Comparison of ENCODE assay signal across 21 cellular contexts in the genomic region with DNA sequence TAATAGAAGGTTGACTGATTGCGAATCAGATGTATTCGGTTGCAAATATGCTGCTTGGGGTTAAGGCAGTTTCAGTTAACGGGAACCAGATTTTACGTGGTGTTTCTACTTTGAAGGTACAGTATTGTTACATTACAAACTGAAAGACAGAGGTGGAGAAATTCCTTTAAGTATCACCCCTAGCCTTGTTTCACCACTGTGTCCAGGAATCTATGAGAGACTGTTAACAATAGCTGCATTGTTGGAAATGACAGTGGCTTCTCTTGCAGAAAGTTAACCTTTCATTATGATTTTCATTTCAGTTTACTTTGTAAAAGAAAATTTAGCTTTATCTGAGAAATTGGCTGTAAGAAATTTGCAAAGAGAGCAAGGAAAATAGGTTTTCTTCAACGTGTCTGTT.
A peak's percentile ranks its signal among the peaks of the same experiment; 100 is the strongest.
DNase-seq lines count a peak whose midpoint lies in the region; ATAC-seq and TF ChIP-seq lines count a peak whose summit lies in the region.
"Had no signal": no experiment of that assay in that cellular context is flagged by ENCODE, and none has a peak within 500 bp of the region (broad histone marks: within the 10 kb centered on the region; RNA-seq: fewer than 3 reads in every experiment).

No MANE protein-coding gene starts in this region.

- H3K4me3 ChIP-seq in WERI-Rb-1 (ENCODE audit: low read depth, low read length): peak overlapping the region; percentile 76
- H3K4me3 ChIP-seq in iPS-11a (ENCODE audit: low read depth, low read length): peak overlapping the region; percentile 4
- no peak overlapping the region for H3K4me3 ChIP-seq in neutrophil (ENCODE audit: low read depth in 1 of 2, low read length in 1 of 2)
- H3K4me3 ChIP-seq: colonic mucosa, pancreas, sigmoid colon, thoracic aorta had no signal

- H3K4me1 ChIP-seq in ES-I3 (ENCODE audit: insufficient read depth, low read length): peaks cover 6% of the 10 kb centered on the region; the same call in 1 of the 2 replicates
- H3K4me1 ChIP-seq in neutrophil (ENCODE audit: control insufficient read depth in 1 of 2, insufficient read depth in 1 of 2, low read depth in 1 of 2, low read length in 1 of 2): peaks cover 28 to 47% of the 10 kb centered on the region in 2 experiments
- H3K4me1 ChIP-seq: colonic mucosa, pancreas, sigmoid colon had no signal

- ATAC-seq in GM18519 (IDR thresholded peaks at IDR 0.05; ENCODE audit: low FRiP score, unreplicated experiment): no peak
- ATAC-seq: activated T-helper 17 cell treated with anti-CD3 and anti-CD28 coated beads, Interleukin-2, amount 50 U/mL, for 72 hours; CD8-positive, alpha-beta T cell; pancreas had no signal

- TF ChIP-seq CTCF in WERI-Rb-1 (IDR thresholded peaks at IDR 0.05; ENCODE audit: low read depth, low read length) (no peak), neutrophil (IDR thresholded peaks at IDR 0.05) (no peak)

- DNase-seq in WERI-Rb-1 (no peak), NK-92 (lab: John Stamatoyannopoulos, UW; ENCODE audit: unreplicated experiment) (no peak), DMS153 treated with DMSO at 0.1 percent for 48 hours (lab: John Stamatoyannopoulos, UW; ENCODE audit: unreplicated experiment) (no peak)
- DNase-seq: activated CD4-positive, alpha-beta T cell treated with anti-CD3 and anti-CD28 coated beads for 48 hours; brain microvascular endothelial cell; CD8-positive, alpha-beta T cell; colonic mucosa; DMS79 treated with DMSO at 0.1 percent for 48 hours; H7; MM.1S; NCI-H1436; NCI-H2171 treated with DMSO at 0.1 percent for 48 hours; NCI-H526 treated with DMSO at 0.1 percent for 48 hours; pancreas; sigmoid colon had no signal

- H3K27ac ChIP-seq in WERI-Rb-1: peak overlapping the region; percentile 98
- peak overlapping the region; percentile 87 for H3K27ac ChIP-seq in neutrophil
- H3K27ac ChIP-seq: brain microvascular endothelial cell, colonic mucosa, pancreas, sigmoid colon, thoracic aorta had no signal

- H3K27me3 ChIP-seq in WERI-Rb-1 (ENCODE audit: insufficient read depth, low read depth, severe bottlenecking): no peaks in the 10 kb centered on the region
- no peaks in the 10 kb centered on the region for H3K27me3 ChIP-seq in neutrophil
- H3K27me3 ChIP-seq: brain microvascular endothelial cell, pancreas, sigmoid colon had no signal

- no peaks in the 10 kb centered on the region for H3K9me3 ChIP-seq in ES-I3 (ENCODE audit: control insufficient read depth, insufficient read depth, low read length)
- H3K9me3 ChIP-seq in WERI-Rb-1 (ENCODE audit: severe bottlenecking): no peaks in the 10 kb centered on the region
- H3K9me3 ChIP-seq in neutrophil: no peaks in the 10 kb centered on the region
- H3K9me3 ChIP-seq: colonic mucosa, pancreas, sigmoid colon, thoracic aorta had no signal

- H3K36me3 ChIP-seq in ES-I3 (ENCODE audit: insufficient read depth, low read length) (no peaks in the 10 kb centered on the region), WERI-Rb-1 (peaks cover 57% of the 10 kb centered on the region), neutrophil (no peaks in the 10 kb centered on the region)
- H3K36me3 ChIP-seq: brain microvascular endothelial cell, colonic mucosa, pancreas, sigmoid colon, thoracic aorta had no signal

- peak overlapping the region; percentile 32; the same call in 1 of the 2 replicates for H3K9ac ChIP-seq in ES-I3 (ENCODE audit: low read depth, low read length)

Comparison
In these comparisons a context has a peak if more than half of its experiments do, and no peak if none do; other contexts are left out.
1. H3K4me3 ChIP-seq: peak in WERI-Rb-1 (single experiment) and iPS-11a (single experiment); none in neutrophil (0 of 2).